Comparison of ENCODE assay signal across 8 cellular contexts in genomic region chr3:179347108-179347382, GRCh38. TPM values are rescaled to one million over a fixed set of nuclear protein-coding genes. Genes with fewer than 3 reads are reported as not detected.
DNase-seq lines count a peak whose midpoint lies in the region; ATAC-seq and TF ChIP-seq lines count a peak whose summit lies in the region.

No MANE protein-coding gene starts in this region.

- H3K36me3 ChIP-seq in iPS-18a (ENCODE audit: control insufficient read depth, low read depth, low read length), result peaks cover 11% of the 10 kb centered on the region

- H3K9ac ChIP-seq in iPS-18a (ENCODE audit: low read length), result no peak overlapping the region

- H3K4me1 ChIP-seq in iPS-18a (ENCODE audit: control insufficient read depth, low read depth, low read length), result peaks cover 7% of the 10 kb centered on the region

- DNase-seq in HFFc6 (no peak), dermis blood vessel endothelial cell (no peak), GM10248 (ENCODE audit: extremely low spot score) (no peak)
- no peak for DNase-seq in stimulated activated naive CD4-positive, alpha-beta T cell (lab: John Stamatoyannopoulos, UW)

- no peaks in the 10 kb centered on the region for H3K9me3 ChIP-seq in iPS-18a (ENCODE audit: control insufficient read depth, low read depth, low read length)

- TF ChIP-seq CTCF in HFFc6 (IDR thresholded peaks at IDR 0.05), result no peak
- no peak for TF ChIP-seq CTCF in GM10248 (IDR thresholded peaks at IDR 0.05; ENCODE audit: control extremely low read depth, extremely low read depth, low read depth, missing control alignments)

- peak overlapping the region; percentile 100 for H3K4me3 Mint-ChIP-seq in HFFc6
- H3K4me3 Mint-ChIP-seq in activated naive CD8-positive, alpha-beta T cell, result peak overlapping the region; percentile 96
- peak overlapping the region; percentile 92 for H3K4me3 Mint-ChIP-seq in stimulated activated memory B cell treated with anti-CD40 and anti-IgM and Interleukin-4, amounts not matched to agents 10 μg/mL and 1 μg/mL and 100 μg/mL, for 72 hours

- H3K36me3 Mint-ChIP-seq in HFFc6 (ENCODE audit: low read depth), result peaks cover 6% of the 10 kb centered on the region; the same call in 1 of the 2 replicates
- H3K36me3 Mint-ChIP-seq in activated naive CD8-positive, alpha-beta T cell, result peaks cover 4% of the 10 kb centered on the region
- H3K36me3 Mint-ChIP-seq in stimulated activated memory B cell treated with anti-CD40 and anti-IgM and Interleukin-4, amounts not matched to agents 10 μg/mL and 1 μg/mL and 100 μg/mL, for 72 hours, result peaks cover 10% of the 10 kb centered on the region

- peak overlapping the region; percentile 97 for H3K27ac Mint-ChIP-seq in HFFc6
- H3K27ac Mint-ChIP-seq in activated naive CD8-positive, alpha-beta T cell, result no peak overlapping the region
- peak overlapping the region; percentile 98 for H3K27ac Mint-ChIP-seq in stimulated activated memory B cell treated with anti-CD40 and anti-IgM and Interleukin-4, amounts not matched to agents 10 μg/mL and 1 μg/mL and 100 μg/mL, for 72 hours

- no peak for ATAC-seq in stimulated activated memory B cell treated with anti-CD40 and anti-IgM and Interleukin-4, amounts not matched to agents 10 μg/mL and 1 μg/mL and 100 μg/mL, for 72 hours
- ATAC-seq in HG02571 (IDR thresholded peaks at IDR 0.05; ENCODE audit: unreplicated experiment), result no peak

- H3K27me3 ChIP-seq in iPS-18a (ENCODE audit: control insufficient read depth, insufficient read depth, low read length), result no peaks in the 10 kb centered on the region

- H3K4me1 Mint-ChIP-seq in HFFc6 (ENCODE audit: low read depth), result peaks cover 19% of the 10 kb centered on the region
- H3K4me1 Mint-ChIP-seq in activated naive CD8-positive, alpha-beta T cell (ENCODE audit: low read depth), result peaks cover 30% of the 10 kb centered on the region
- H3K4me1 Mint-ChIP-seq in stimulated activated memory B cell treated with anti-CD40 and anti-IgM and Interleukin-4, amounts not matched to agents 10 μg/mL and 1 μg/mL and 100 μg/mL, for 72 hours, result peaks cover 19% of the 10 kb centered on the region

- H3K27ac ChIP-seq in iPS-18a (ENCODE audit: low read length), result no peak overlapping the region

- H3K4me3 ChIP-seq in iPS-18a (ENCODE audit: low read length), result peak overlapping the region; percentile 82

- POLR2A ChIA-PET in GM10248 (lab: Yijun Ruan, JAX), result interaction anchor here (0.6 kb wide), 1 partner anchor 216 kb away, joined by 3 read pairs; the partner anchor contains the start of gene ACTL6A

- CTCF ChIA-PET in GM10248 (lab: Yijun Ruan, JAX), result interaction anchor here (0.8 to 2.0 kb wide), 8 partner anchors 10 to 332 kb away, joined by 3 to 4 read pairs (median 3); partner anchors contain the start of gene ACTL6A

- H3K27me3 Mint-ChIP-seq in HFFc6 (ENCODE audit: insufficient read depth), result peaks cover 3% of the 10 kb centered on the region; the same call in 1 of the 2 replicates
- no peaks in the 10 kb centered on the region for H3K27me3 Mint-ChIP-seq in activated naive CD8-positive, alpha-beta T cell
- no peaks in the 10 kb centered on the region for H3K27me3 Mint-ChIP-seq in stimulated activated memory B cell treated with anti-CD40 and anti-IgM and Interleukin-4, amounts not matched to agents 10 μg/mL and 1 μg/mL and 100 μg/mL, for 72 hours

- no peaks in the 10 kb centered on the region for H3K9me3 Mint-ChIP-seq in HFFc6
- no peaks in the 10 kb centered on the region for H3K9me3 Mint-ChIP-seq in activated naive CD8-positive, alpha-beta T cell (ENCODE audit: low read depth)
- no peaks in the 10 kb centered on the region for H3K9me3 Mint-ChIP-seq in stimulated activated memory B cell treated with anti-CD40 and anti-IgM and Interleukin-4, amounts not matched to agents 10 μg/mL and 1 μg/mL and 100 μg/mL, for 72 hours

RNA-seq across cellular contexts. Expression of gene MFN1, which starts 0.5 kb away (rescaled TPM):
- total RNA-seq in HFFc6 (2021; fragmentation: NEBNext Ultra II Directional; extraction: Animal tissue kit (Norgen Biotek cat#: 25700)), result 10 to 100 TPM; 49.6 to 62.0 (median 56.3) TPM
- total RNA-seq in dermis blood vessel endothelial cell, result 53.6 and 58.7 TPM in 2 replicates

RNA-seq across cellular contexts. Expression of gene ZNF639, which starts 24.2 kb away (rescaled TPM):
- 10 to 100 TPM; 24.9 to 32.8 (median 29.0) TPM for total RNA-seq in HFFc6 (2021; fragmentation: NEBNext Ultra II Directional; extraction: Animal tissue kit (Norgen Biotek cat#: 25700))
- total RNA-seq in dermis blood vessel endothelial cell, result 57.4 and 61.9 TPM in 2 replicates
